Comparison of ENCODE assay signal across 18 cellular contexts in the genomic region with DNA sequence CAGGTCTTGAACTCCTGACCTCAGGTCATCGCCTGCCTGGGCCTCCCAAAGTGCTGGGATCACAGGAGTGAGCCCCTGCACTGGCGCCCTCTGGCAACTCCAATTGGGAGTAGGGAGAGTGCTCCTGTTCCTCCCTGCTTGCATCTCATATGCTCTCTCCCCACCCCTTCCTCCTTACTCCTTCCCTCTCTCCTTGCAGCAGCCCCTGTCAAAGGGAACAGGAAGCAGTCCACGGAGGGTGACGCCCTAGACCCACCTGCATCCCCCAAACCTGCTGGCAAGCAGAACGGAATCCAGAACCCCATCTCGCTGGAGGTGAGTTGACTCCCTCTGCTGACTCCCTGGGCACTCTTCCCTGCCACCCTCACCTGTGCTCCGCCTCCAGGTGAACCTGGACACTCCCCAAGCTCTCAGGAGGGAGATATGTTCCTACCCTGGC. TPM values are rescaled to one million over a fixed set of nuclear protein-coding genes. Genes with fewer than 3 reads are reported as not detected.
DNase-seq lines count a peak whose midpoint lies in the region; TF ChIP-seq lines count a peak whose summit lies in the region.
"Had no signal": no experiment of that assay in that cellular context is flagged by ENCODE, and none has a peak within 500 bp of the region (broad histone marks: within the 10 kb centered on the region; RNA-seq: fewer than 3 reads in every experiment).

No MANE protein-coding gene starts in this region.

- no peaks in the 10 kb centered on the region for H3K9me3 Mint-ChIP-seq in activated CD4-positive, alpha-beta T cell treated with anti-CD3 and anti-CD28 coated beads, Interleukin-2, amount 10 ng/mL, durations not matched to agents 24 days and 14 days
- peaks cover 2% of the 10 kb centered on the region for H3K9me3 Mint-ChIP-seq in endodermal cell
- no peaks in the 10 kb centered on the region for H3K9me3 Mint-ChIP-seq in progenitor cell of endocrine pancreas (ENCODE audit: low read depth)
- H3K9me3 Mint-ChIP-seq: activated B cell treated with CpG ODN at 0.5 μM for 24 hours had no signal

- peak overlapping the region; percentile 57 for H3K4me3 Mint-ChIP-seq in activated CD4-positive, alpha-beta T cell treated with anti-CD3 and anti-CD28 coated beads, Interleukin-2, amount 10 ng/mL, durations not matched to agents 24 days and 14 days
- H3K4me3 Mint-ChIP-seq in endodermal cell (no peak overlapping the region), progenitor cell of endocrine pancreas (ENCODE audit: low read depth) (no peak overlapping the region)
- H3K4me3 Mint-ChIP-seq: activated B cell treated with CpG ODN at 0.5 μM for 24 hours, nephron had no signal

- H3K4me3 ChIP-seq in endodermal cell (ENCODE audit: low read length), result no peak overlapping the region
- H3K4me3 ChIP-seq: A549, K562 had no signal

- TF ChIP-seq CTCF in endodermal cell (conservative IDR thresholded peaks at IDR 0.05) (no peak), progenitor cell of endocrine pancreas (IDR thresholded peaks at IDR 0.05; ENCODE audit: unreplicated experiment) (no peak)

- intact Hi-C loops in activated CD4-positive, alpha-beta T cell treated with anti-CD3 and anti-CD28 coated beads, Interleukin-2, amount 10 ng/mL, durations not matched to agents 24 days and 14 days (cut with micrococcal nuclease), result no loop called here

- DNase-seq in activated CD4-positive, alpha-beta T cell treated with anti-CD3 and anti-CD28 coated beads, Interleukin-2, amount 10 ng/mL, durations not matched to agents 24 days and 14 days, result no peak
- no peak for DNase-seq in activated CD4-positive, alpha-beta T cell treated with anti-CD3 and anti-CD28 coated beads, Interleukin-2, amount 50 U/mL, for 1 hour
- peak; percentile 4 for DNase-seq in RPMI8226
- peak; percentile 68 for DNase-seq in endodermal cell
- DNase-seq in progenitor cell of endocrine pancreas (ENCODE audit: low spot score, unreplicated experiment), result no peak
- no peak for DNase-seq in NCI-H1105 (lab: John Stamatoyannopoulos, UW)
- no peak for DNase-seq in NCI-H446 treated with DMSO at 0.1 percent for 48 hours (lab: John Stamatoyannopoulos, UW)
- DNase-seq in DMS53 (lab: John Stamatoyannopoulos, UW), result no peak
- DNase-seq: glutamatergic neuron; NCI-H1417; NCI-H226; stimulated activated naive CD4-positive, alpha-beta T cell treated with Interleukin-2 at 50 U/mL for 16 hours had no signal

- no peaks in the 10 kb centered on the region for H3K4me1 ChIP-seq in endodermal cell (ENCODE audit: control insufficient read depth, insufficient read depth, low read length)

- peaks cover 67% of the 10 kb centered on the region for H3K36me3 Mint-ChIP-seq in activated CD4-positive, alpha-beta T cell treated with anti-CD3 and anti-CD28 coated beads, Interleukin-2, amount 10 ng/mL, durations not matched to agents 24 days and 14 days (ENCODE audit: low read depth)
- peaks cover 1% of the 10 kb centered on the region for H3K36me3 Mint-ChIP-seq in endodermal cell (ENCODE audit: low read depth)
- peaks cover 9% of the 10 kb centered on the region for H3K36me3 Mint-ChIP-seq in progenitor cell of endocrine pancreas (ENCODE audit: insufficient read depth)

- H3K27me3 ChIP-seq in endodermal cell (ENCODE audit: control insufficient read depth, insufficient read depth, low read length, poor library complexity, severe bottlenecking), result no peaks in the 10 kb centered on the region

- WGBS in endodermal cell (ENCODE audit: insufficient coverage in 1 of 2, insufficient read length in 1 of 2), 2 experiments, result 79 to 80% methylated on average over 6 to 7 of the region's 7 CpGs

- H3K36me3 ChIP-seq in endodermal cell (ENCODE audit: control insufficient read depth, insufficient read depth, low read length), result no peaks in the 10 kb centered on the region

- peaks cover 7% of the 10 kb centered on the region for H3K9me3 ChIP-seq in endodermal cell (ENCODE audit: control insufficient read depth, low read length)
- H3K9me3 ChIP-seq: A549 had no signal

- H3K27ac Mint-ChIP-seq in activated CD4-positive, alpha-beta T cell treated with anti-CD3 and anti-CD28 coated beads, Interleukin-2, amount 10 ng/mL, durations not matched to agents 24 days and 14 days, result peak overlapping the region; percentile 73
- H3K27ac Mint-ChIP-seq in endodermal cell, result no peak overlapping the region
- peak overlapping the region; percentile 67 for H3K27ac Mint-ChIP-seq in progenitor cell of endocrine pancreas
- H3K27ac Mint-ChIP-seq: activated B cell treated with CpG ODN at 0.5 μM for 24 hours had no signal

- no peak overlapping the region for H3K27ac ChIP-seq in endodermal cell (ENCODE audit: low read depth, low read length)
- H3K27ac ChIP-seq: A549 had no signal

- H3K9ac ChIP-seq in endodermal cell (ENCODE audit: extremely low read depth, low read length, poor library complexity, severe bottlenecking), result no peak overlapping the region

- peaks cover 48% of the 10 kb centered on the region for H3K4me1 Mint-ChIP-seq in activated CD4-positive, alpha-beta T cell treated with anti-CD3 and anti-CD28 coated beads, Interleukin-2, amount 10 ng/mL, durations not matched to agents 24 days and 14 days
- no peaks in the 10 kb centered on the region for H3K4me1 Mint-ChIP-seq in endodermal cell
- no peaks in the 10 kb centered on the region for H3K4me1 Mint-ChIP-seq in progenitor cell of endocrine pancreas (ENCODE audit: low read depth)

- H3K27me3 Mint-ChIP-seq in activated CD4-positive, alpha-beta T cell treated with anti-CD3 and anti-CD28 coated beads, Interleukin-2, amount 10 ng/mL, durations not matched to agents 24 days and 14 days, result no peaks in the 10 kb centered on the region
- H3K27me3 Mint-ChIP-seq in endodermal cell (ENCODE audit: insufficient read depth), result no peaks in the 10 kb centered on the region
- H3K27me3 Mint-ChIP-seq in progenitor cell of endocrine pancreas, result no peaks in the 10 kb centered on the region
- H3K27me3 Mint-ChIP-seq: activated B cell treated with CpG ODN at 0.5 μM for 24 hours had no signal

RNA-seq across cellular contexts. Expression of gene ARID5A, which starts 10.7 kb away (rescaled TPM):
- total RNA-seq in activated CD4-positive, alpha-beta T cell treated with anti-CD3 and anti-CD28 coated beads, Interleukin-2, amount 10 ng/mL, durations not matched to agents 24 days and 14 days, result 214 and 229 TPM in 2 replicates
- total RNA-seq in endodermal cell (1 to 10 TPM; 1.8 to 3.5 TPM), progenitor cell of endocrine pancreas (7.1 and 7.7 TPM in 2 replicates)
- 6.4 TPM for polyA plus RNA-seq in endodermal cell (2013, experiment 1 of 2)
- polyA plus RNA-seq in endodermal cell (2013, experiment 2 of 2), result 6.9 TPM

RNA-seq across cellular contexts. Expression of gene NEURL3, which starts 42.1 kb away (rescaled TPM):
- 1.0 and 1.2 TPM in 2 replicates for total RNA-seq in activated CD4-positive, alpha-beta T cell treated with anti-CD3 and anti-CD28 coated beads, Interleukin-2, amount 10 ng/mL, durations not matched to agents 24 days and 14 days
- total RNA-seq in endodermal cell, result not detected
- not detected for polyA plus RNA-seq in endodermal cell (2013, experiment 1 of 2)
- not detected for polyA plus RNA-seq in endodermal cell (2013, experiment 2 of 2)
- 0.78 and 0.86 TPM in 2 replicates for total RNA-seq in progenitor cell of endocrine pancreas
- total RNA-seq: activated B cell treated with CpG ODN at 0.5 μM for 24 hours, bronchial epithelial cell, endothelial cell of umbilical vein, K562 had no signal
- polyA plus RNA-seq: endothelial cell of umbilical vein, K562 had no signal

Comparison
In these comparisons a context has a peak if more than half of its experiments do, and no peak if none do; other contexts are left out.
1. DNase-seq: peak in RPMI8226 (single experiment) and endodermal cell (single experiment); none in activated CD4-positive, alpha-beta T cell treated with anti-CD3 and anti-CD28 coated beads, Interleukin-2, amount 10 ng/mL, durations not matched to agents 24 days and 14 days (single experiment), activated CD4-positive, alpha-beta T cell treated with anti-CD3 and anti-CD28 coated beads, Interleukin-2, amount 50 U/mL, for 1 hour (single experiment), progenitor cell of endocrine pancreas (single experiment), NCI-H1105 (single experiment), NCI-H446 treated with DMSO at 0.1 percent for 48 hours (single experiment) and DMS53 (single experiment).
2. RNA of gene ARID5A, which starts 10.7 kb away (total RNA-seq): 214 to 229 TPM in activated CD4-positive, alpha-beta T cell treated with anti-CD3 and anti-CD28 coated beads, Interleukin-2, amount 10 ng/mL, durations not matched to agents 24 days and 14 days; 7.1 to 7.7 TPM in progenitor cell of endocrine pancreas and 1.8 to 3.5 TPM in endodermal cell; every median in the first group is over 10 times any median in the second.